8 cellular contexts compared by ENCODE assay signal in genomic region chr17:4555863-4556646, GRCh38. TPM values are rescaled to one million over a fixed set of nuclear protein-coding genes. Genes with fewer than 3 reads are reported as not detected.
A peak's percentile ranks its signal among the peaks of the same experiment; 100 is the strongest.
DNase-seq lines count a peak whose midpoint lies in the region; ATAC-seq, FAIRE-seq and TF ChIP-seq lines count a peak whose summit lies in the region.

No MANE protein-coding gene starts in this region.

- CTCF ChIA-PET in Calu3 (lab: Charles Lee) = interaction anchor here (1.0 kb wide), 1 partner anchor 137 kb away, joined by 3 read pairs; no protein-coding TSS in a partner anchor
- CTCF ChIA-PET in endothelial cell of umbilical vein (lab: Charles Lee) = interaction anchor here (1.0 to 3.9 kb wide), 6 partner anchors 9 to 135 kb away, joined by 3 to 31 read pairs (median 6); no protein-coding TSS in a partner anchor

- H3K9ac ChIP-seq in OCI-LY3 (ENCODE audit: low read length) (peak overlapping the region; percentile 95), endothelial cell of umbilical vein (replicated peaks; ENCODE audit: extremely low read depth, insufficient read depth, low read length) (peak overlapping the region; percentile 56)

- peaks cover 43% of the 10 kb centered on the region for H3K36me3 Mint-ChIP-seq in Calu3 (ENCODE audit: insufficient read depth, unreplicated experiment)

- TF ChIP-seq POLR2A in endothelial cell of umbilical vein (IDR thresholded peaks at IDR 0.05; ENCODE audit: low read depth, low read length) = no peak
- TF ChIP-seq POLR2A in ovary (IDR thresholded peaks at IDR 0.05) = no peak

- H4K20me1 ChIP-seq in OCI-LY3 (ENCODE audit: insufficient read depth, low read length) (no peaks in the 10 kb centered on the region), endothelial cell of umbilical vein (replicated peaks; ENCODE audit: control insufficient read depth, extremely low read depth, insufficient read depth, low read length) (no peaks in the 10 kb centered on the region)

- TF ChIP-seq CTCF in Calu3 (IDR thresholded peaks at IDR 0.05; ENCODE audit: unreplicated experiment) (no peak), OCI-LY3 (IDR thresholded peaks at IDR 0.05; ENCODE audit: low read depth, low read length) (no peak), endothelial cell of umbilical vein (IDR thresholded peaks at IDR 0.05; ENCODE audit: extremely low read depth in 1 of 2, insufficient read depth in 1 of 2, low read depth in 1 of 2, low read length in 2 of 2) (no peak), ovary (IDR thresholded peaks at IDR 0.05) (no peak)

- WGBS in ovary, 3 donors = 39 to 48% (median 45%) methylated on average over 15 of the region's 15 CpGs

- peak overlapping the region; percentile 53 for H3K27ac Mint-ChIP-seq in Calu3 (ENCODE audit: unreplicated experiment)

- H3K4me2 ChIP-seq in OCI-LY3 (ENCODE audit: low read length) (peak overlapping the region; percentile 99), endothelial cell of umbilical vein (ENCODE audit: insufficient read depth, low read length) (peak overlapping the region; percentile 72)

- H3K4me3 Mint-ChIP-seq in Calu3 (ENCODE audit: low read depth, unreplicated experiment) = peak overlapping the region; percentile 74

- DNase-seq in Calu3 = no peak
- DNase-seq in endothelial cell of umbilical vein (ENCODE audit: low read depth, low spot score) = no peak
- DNase-seq in ovary = peak in 1 of 5 donors; percentile 21
- no peak for DNase-seq in NCI-H2107 treated with DMSO at 0.1 percent for 48 hours (lab: John Stamatoyannopoulos, UW; ENCODE audit: unreplicated experiment)
- no peak for DNase-seq in DMS79 (lab: John Stamatoyannopoulos, UW)

- BruUV-seq in Calu3 (replicated peaks; lab: Mats Ljungman, UMichigan) = no TSS peak
- no TSS peak for BruUV-seq in endothelial cell of umbilical vein (replicated peaks; lab: Mats Ljungman, UMichigan)

- no peaks in the 10 kb centered on the region for H3K27me3 Mint-ChIP-seq in Calu3 (ENCODE audit: unreplicated experiment)

- H3K4me1 ChIP-seq in OCI-LY3 (ENCODE audit: low read length) (peaks cover 41% of the 10 kb centered on the region), endothelial cell of umbilical vein (ENCODE audit: control insufficient read depth, extremely low read depth, insufficient read depth, low read length) (peaks cover 17% of the 10 kb centered on the region), ovary (ENCODE audit: insufficient read depth) (peaks cover 11% of the 10 kb centered on the region)

- TF ChIP-seq EP300 in ovary (IDR thresholded peaks at IDR 0.05) = no peak

- H3K4me3 ChIP-seq in OCI-LY3 (ENCODE audit: low read length) (peak overlapping the region; percentile 99), endothelial cell of umbilical vein (replicated peaks in 1 of 3; ENCODE audit: insufficient read depth in 1 of 3, low read depth in 1 of 3, low read length in 3 of 3) (peak overlapping the region in 2 of 3 experiments; percentile 57 to 84), ovary (peak overlapping the region; percentile 66)

- POLR2A ChIA-PET in endothelial cell of umbilical vein (lab: Charles Lee) = no interaction called here

- peak overlapping the region; percentile 82 for H3K27ac ChIP-seq in OCI-LY3 (ENCODE audit: low read length)
- peak overlapping the region; percentile 57 for H3K27ac ChIP-seq in endothelial cell of umbilical vein (ENCODE audit: insufficient read depth, low read depth, low read length)
- peak overlapping the region; percentile 42 to 44 for H3K27ac ChIP-seq in ovary

- peak overlapping the region; percentile 19; the same call in 1 of the 2 replicates for H2AFZ ChIP-seq in OCI-LY3 (ENCODE audit: low read depth, low read length)
- peak overlapping the region; percentile 74 for H2AFZ ChIP-seq in endothelial cell of umbilical vein (ENCODE audit: low read depth, low read length)

- H3K4me1 Mint-ChIP-seq in Calu3 (ENCODE audit: low read depth, unreplicated experiment) = peaks cover 8% of the 10 kb centered on the region

- H3K27me3 ChIP-seq in OCI-LY3 (ENCODE audit: low read depth, low read length) (no peaks in the 10 kb centered on the region), endothelial cell of umbilical vein (ENCODE audit: control insufficient read depth in 2 of 2, insufficient read depth in 2 of 2, low read length in 2 of 2) (no peaks in the 10 kb centered on the region), ovary (no peaks in the 10 kb centered on the region)

- H3K9me3 ChIP-seq in OCI-LY3 (ENCODE audit: insufficient read depth, low read length) (no peaks in the 10 kb centered on the region), endothelial cell of umbilical vein (replicated peaks; ENCODE audit: control insufficient read depth, insufficient read depth, low read length) (no peaks in the 10 kb centered on the region), ovary (no peaks in the 10 kb centered on the region)

- peaks cover 19% of the 10 kb centered on the region for H3K36me3 ChIP-seq in OCI-LY3 (replicated peaks; ENCODE audit: low read depth, low read length)
- H3K36me3 ChIP-seq in endothelial cell of umbilical vein (ENCODE audit: control insufficient read depth in 2 of 2, extremely low read depth in 1 of 2, insufficient read depth in 2 of 2, low read length in 2 of 2) = peaks cover 2 to 11% of the 10 kb centered on the region in 2 experiments
- H3K36me3 ChIP-seq in ovary = no peaks in the 10 kb centered on the region

- H3K79me2 ChIP-seq in OCI-LY3 (ENCODE audit: low read length) (peaks cover 43% of the 10 kb centered on the region), endothelial cell of umbilical vein (ENCODE audit: control insufficient read depth, insufficient read depth, low read length) (peaks cover 20% of the 10 kb centered on the region)

- no peaks in the 10 kb centered on the region for H3K9me3 Mint-ChIP-seq in Calu3 (ENCODE audit: low read depth, unreplicated experiment)

- ATAC-seq in GM19351 (IDR thresholded peaks at IDR 0.05; ENCODE audit: unreplicated experiment) = no peak
- ATAC-seq in HG02885 (IDR thresholded peaks at IDR 0.05; ENCODE audit: poor library complexity, unreplicated experiment) = no peak

- H3K9me1 ChIP-seq in endothelial cell of umbilical vein (replicated peaks; ENCODE audit: control insufficient read depth, extremely low read depth, insufficient read depth, low read length) = no peaks in the 10 kb centered on the region

- dilution Hi-C loops in endothelial cell of umbilical vein (cut with MboI; ENCODE audit: extremely low pct_ligation_motif_present, low sequenced_read_pairs) = no loop called here

- intact Hi-C loops in Calu3 (cut with micrococcal nuclease; ENCODE audit: unreplicated experiment) = no loop called here
- intact Hi-C loops in endothelial cell of umbilical vein (cut with micrococcal nuclease) = no loop called here
- intact Hi-C loops in ovary (cut with DNase I) = loop anchor here in 1 of 4 donors (10.0 kb wide), 1 partner anchor 131 kb away; no protein-coding TSS in a partner anchor

- no peak for FAIRE-seq in endothelial cell of umbilical vein (lab: Jason Lieb, UNC)

RNA-seq across cellular contexts. Expression of gene MYBBP1A, which starts 0.9 kb away (rescaled TPM):
- 61.6 and 64.2 TPM in 2 replicates for total RNA-seq in Calu3 (2022)
- total RNA-seq in endothelial cell of umbilical vein = 78.1 and 79.2 TPM in 2 replicates
- 26.8 and 29.3 TPM in 2 replicates for polyA plus RNA-seq in endothelial cell of umbilical vein
- polyA plus RNA-seq in endothelial cell of umbilical vein (2011; cell fraction: cytosol; rRNA removed) = 23.1 and 28.2 TPM in 2 replicates
- 109 and 111 TPM in 2 replicates for polyA plus RNA-seq in endothelial cell of umbilical vein (2011; cell fraction: nucleus; rRNA removed)
- polyA plus RNA-seq in endothelial cell of umbilical vein (2012) = 54.2 and 58.6 TPM in 2 replicates
- 36.6 and 55.5 TPM in 2 replicates for polyA minus RNA-seq in endothelial cell of umbilical vein
- 65.2 TPM for polyA minus RNA-seq in endothelial cell of umbilical vein (2011; cell fraction: cytosol; rRNA and poly(A)+ RNA removed)
- 43.8 and 58.8 TPM in 2 replicates for polyA minus RNA-seq in endothelial cell of umbilical vein (2011; cell fraction: nucleus; rRNA and poly(A)+ RNA removed)
- total RNA-seq in ovary = 10 to 100 TPM; 18.5 to 71.4 (median 46.4) TPM
- polyA plus RNA-seq in ovary = 10 to 100 TPM; 12.7 to 24.3 TPM

RNA-seq across cellular contexts. Expression of gene GGT6, which starts 4.3 kb away (rescaled TPM):
- total RNA-seq in Calu3 (2022) = 1.1 and 1.8 TPM in 2 replicates
- total RNA-seq in endothelial cell of umbilical vein = not detected in 2 replicates
- not detected in 2 replicates for polyA plus RNA-seq in endothelial cell of umbilical vein
- not detected in 2 replicates for polyA plus RNA-seq in endothelial cell of umbilical vein (2011; cell fraction: cytosol; rRNA removed)
- not detected in 2 replicates for polyA plus RNA-seq in endothelial cell of umbilical vein (2011; cell fraction: nucleus; rRNA removed)
- not detected in 2 replicates for polyA plus RNA-seq in endothelial cell of umbilical vein (2012)
- polyA minus RNA-seq in endothelial cell of umbilical vein = not detected in 2 replicates
- polyA minus RNA-seq in endothelial cell of umbilical vein (2011; cell fraction: cytosol; rRNA and poly(A)+ RNA removed) = not detected
- polyA minus RNA-seq in endothelial cell of umbilical vein (2011; cell fraction: nucleus; rRNA and poly(A)+ RNA removed) = not detected in 2 replicates
- 10 to 100 TPM in 1 of 7 donors, 1 to 10 TPM in 4, under 1 TPM in 2; 0.58 to 31.5 (median 1.5) TPM for total RNA-seq in ovary
- polyA plus RNA-seq in ovary = under 1 TPM; 0.08 to 0.36 TPM

RNA-seq across cellular contexts. Expression of gene SMTNL2, which starts 28.3 kb away (rescaled TPM):
- total RNA-seq in Calu3 (2022) = not detected in 2 replicates
- total RNA-seq in endothelial cell of umbilical vein = not detected in 2 replicates
- not detected in 2 replicates for polyA plus RNA-seq in endothelial cell of umbilical vein
- not detected in 2 replicates for polyA plus RNA-seq in endothelial cell of umbilical vein (2011; cell fraction: cytosol; rRNA removed)
- not detected in 2 replicates for polyA plus RNA-seq in endothelial cell of umbilical vein (2011; cell fraction: nucleus; rRNA removed)
- polyA plus RNA-seq in endothelial cell of umbilical vein (2012) = not detected in 2 replicates
- polyA minus RNA-seq in endothelial cell of umbilical vein = not detected in 2 replicates
- polyA minus RNA-seq in endothelial cell of umbilical vein (2011; cell fraction: cytosol; rRNA and poly(A)+ RNA removed) = not detected
- polyA minus RNA-seq in endothelial cell of umbilical vein (2011; cell fraction: nucleus; rRNA and poly(A)+ RNA removed) = not detected in 2 replicates
- 10 to 100 TPM in 5 of 7 donors, 1 to 10 TPM in 2; 3.7 to 34.3 (median 17.8) TPM for total RNA-seq in ovary
- polyA plus RNA-seq in ovary = 1 to 10 TPM; 4.7 to 4.8 TPM

RNA-seq across cellular contexts. Expression of gene SPNS2, which starts 57.4 kb away (rescaled TPM):
- total RNA-seq in Calu3 (2022) (63.4 and 104 TPM in 2 replicates), endothelial cell of umbilical vein (56.6 and 77.3 TPM in 2 replicates), ovary (10 to 100 TPM in 1 of 7 donors, 1 to 10 TPM in 6; 2.4 to 12.7 (median 4.2) TPM)
- polyA plus RNA-seq in endothelial cell of umbilical vein (70.2 and 77.3 TPM in 2 replicates), ovary (1 to 10 TPM in 1 of 2 donors, under 1 TPM in 1; 0.48 to 5.9 TPM)
- 47.5 and 59.9 TPM in 2 replicates for polyA plus RNA-seq in endothelial cell of umbilical vein (2011; cell fraction: cytosol; rRNA removed)
- 70.4 and 94.6 TPM in 2 replicates for polyA plus RNA-seq in endothelial cell of umbilical vein (2011; cell fraction: nucleus; rRNA removed)
- polyA plus RNA-seq in endothelial cell of umbilical vein (2012) = 16.2 and 28.4 TPM in 2 replicates
- polyA minus RNA-seq in endothelial cell of umbilical vein = 46.1 and 59.7 TPM in 2 replicates
- polyA minus RNA-seq in endothelial cell of umbilical vein (2011; cell fraction: cytosol; rRNA and poly(A)+ RNA removed) = not detected
- polyA minus RNA-seq in endothelial cell of umbilical vein (2011; cell fraction: nucleus; rRNA and poly(A)+ RNA removed) = 21.3 and 41.6 TPM in 2 replicates
